In genomic region chr4:142091085-142091513, GRCh38 we compare ENCODE assay signal across 11 cellular contexts.
DNase-seq lines count a peak whose midpoint lies in the region; ATAC-seq and TF ChIP-seq lines count a peak whose summit lies in the region.
"Had no signal": no experiment of that assay in that cellular context is flagged by ENCODE, and none has a peak within 500 bp of the region (broad histone marks: within the 10 kb centered on the region; RNA-seq: fewer than 3 reads in every experiment).

No MANE protein-coding gene starts in this region.

- WGBS in transverse colon (ENCODE audit: low coverage in 1 of 2), 2 donors, result 69 to 73% methylated on average over 4 of the region's 4 CpGs

- H3K9me3 Mint-ChIP-seq in nephron progenitor cell, result no peaks in the 10 kb centered on the region

- H3K9me3 ChIP-seq in transverse colon, result no peaks in the 10 kb centered on the region
- H3K9me3 ChIP-seq: neutrophil had no signal

- peak overlapping the region; percentile 37 to 68 (median 59) for H3K27ac ChIP-seq in transverse colon
- H3K27ac ChIP-seq: neutrophil had no signal

- no peaks in the 10 kb centered on the region for H3K27me3 ChIP-seq in transverse colon
- H3K27me3 ChIP-seq: neutrophil had no signal

- no peaks in the 10 kb centered on the region for H3K36me3 ChIP-seq in transverse colon
- H3K36me3 ChIP-seq: neutrophil had no signal

- TF ChIP-seq CTCF in transverse colon (IDR thresholded peaks at IDR 0.05) (no peak), nephron progenitor cell (IDR thresholded peaks at IDR 0.05) (no peak)

- intact Hi-C loops in transverse colon (cut with DNase I; ENCODE audit: low total_unique reads), result no loop called here
- intact Hi-C loops in head of caudate nucleus (cut with DNase I), result no loop called here

- H3K27ac Mint-ChIP-seq in nephron progenitor cell, result no peak overlapping the region

- H3K4me3 Mint-ChIP-seq in nephron progenitor cell, result no peak overlapping the region

- H3K4me1 ChIP-seq in transverse colon, result peaks cover 0 to 6% (median 2%) of the 10 kb centered on the region in 4 donors

- no peak overlapping the region for H3K4me3 ChIP-seq in transverse colon

- no peak for TF ChIP-seq POLR2A in transverse colon (IDR thresholded peaks at IDR 0.05)

- in situ Hi-C loops in transverse colon (cut with MboI; ENCODE audit: low pct_ligation_motif_present in 1 of 4, low pct_unique_long_range_greater_than_20kb in 1 of 4, low sequenced_read_pairs in 3 of 4), result no loop called here

- TF ChIP-seq EP300 in transverse colon (IDR thresholded peaks at IDR 0.05; ENCODE audit: low read depth), result peak; percentile 24

- no peaks in the 10 kb centered on the region for H3K36me3 Mint-ChIP-seq in nephron progenitor cell (ENCODE audit: low read depth)

- ATAC-seq in HG02588 (IDR thresholded peaks at IDR 0.05; ENCODE audit: unreplicated experiment), result no peak

- DNase-seq in M059J (ENCODE audit: low read depth) (peak; percentile 94), dermis blood vessel endothelial cell (peak; percentile 96), left kidney (ENCODE audit: low read depth, low spot score) (peak; percentile 13), transverse colon (no peak), nephron progenitor cell (no peak), head of caudate nucleus (no peak)
- DNase-seq in stimulated activated CD8-positive, alpha-beta memory T cell treated with anti-CD3 and anti-CD28 coated beads, Interleukin-4, amount 100 ng/mL, for 48 hours, result no peak
- DNase-seq: activated T-cell treated with anti-CD3 and anti-CD28 coated beads, Interleukin-2, amount 50 U/mL, for 48 hours; NCI-H2081 had no signal

- no peaks in the 10 kb centered on the region for H3K27me3 Mint-ChIP-seq in nephron progenitor cell (ENCODE audit: low read depth, poor library complexity)

- peaks cover 4% of the 10 kb centered on the region for H3K4me1 Mint-ChIP-seq in nephron progenitor cell

Comparison
In these comparisons a context has a peak if more than half of its experiments do, and no peak if none do; other contexts are left out.
1. DNase-seq: peak in M059J (single experiment), dermis blood vessel endothelial cell (single experiment) and left kidney (single experiment); none in transverse colon (single experiment), nephron progenitor cell (single experiment), head of caudate nucleus (0 of 42) and stimulated activated CD8-positive, alpha-beta memory T cell treated with anti-CD3 and anti-CD28 coated beads, Interleukin-4, amount 100 ng/mL, for 48 hours (single experiment).